1 cellular context compared by ENCODE assay signal in the genomic region with DNA sequence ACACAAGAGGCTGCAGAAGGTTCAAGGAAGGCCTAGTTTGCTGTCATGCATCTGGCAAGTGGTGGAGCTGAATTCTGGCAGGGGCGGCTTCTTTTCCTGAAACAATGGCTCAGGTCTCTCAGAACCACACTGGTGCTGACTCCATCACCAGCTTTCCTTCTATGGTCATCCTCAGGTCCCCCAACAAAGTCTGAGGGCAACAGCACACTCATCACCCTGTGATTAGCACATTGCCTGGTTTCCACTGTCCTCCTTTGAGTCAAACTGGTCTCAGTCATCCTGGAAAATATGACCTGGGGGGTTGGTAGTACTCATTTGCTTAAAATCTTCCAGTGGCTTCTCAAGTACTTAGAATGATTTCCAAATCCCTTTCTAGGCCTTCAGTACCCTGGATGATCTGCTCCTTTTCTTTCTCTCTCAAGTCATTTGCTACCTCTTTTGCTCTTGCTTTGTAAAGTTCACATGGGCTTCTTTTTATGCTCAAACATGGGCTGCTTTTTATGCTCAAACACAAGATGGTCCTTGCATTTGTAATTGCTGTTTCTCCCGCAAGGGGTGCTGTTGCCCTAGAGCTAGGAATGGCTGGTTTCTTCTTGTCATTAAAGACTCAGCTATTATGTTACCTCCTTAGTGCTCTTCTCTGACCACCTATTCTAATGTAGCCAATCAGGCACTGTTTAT.
TF ChIP-seq lines count a peak whose summit lies in the region.

No MANE protein-coding gene starts in this region.

TF ChIP-seq in WTC11, 78 proteins besides CTCF, POLR2A, EP300 and RAD21 (continued from another document):
- TF ChIP-seq, protein P1, sequence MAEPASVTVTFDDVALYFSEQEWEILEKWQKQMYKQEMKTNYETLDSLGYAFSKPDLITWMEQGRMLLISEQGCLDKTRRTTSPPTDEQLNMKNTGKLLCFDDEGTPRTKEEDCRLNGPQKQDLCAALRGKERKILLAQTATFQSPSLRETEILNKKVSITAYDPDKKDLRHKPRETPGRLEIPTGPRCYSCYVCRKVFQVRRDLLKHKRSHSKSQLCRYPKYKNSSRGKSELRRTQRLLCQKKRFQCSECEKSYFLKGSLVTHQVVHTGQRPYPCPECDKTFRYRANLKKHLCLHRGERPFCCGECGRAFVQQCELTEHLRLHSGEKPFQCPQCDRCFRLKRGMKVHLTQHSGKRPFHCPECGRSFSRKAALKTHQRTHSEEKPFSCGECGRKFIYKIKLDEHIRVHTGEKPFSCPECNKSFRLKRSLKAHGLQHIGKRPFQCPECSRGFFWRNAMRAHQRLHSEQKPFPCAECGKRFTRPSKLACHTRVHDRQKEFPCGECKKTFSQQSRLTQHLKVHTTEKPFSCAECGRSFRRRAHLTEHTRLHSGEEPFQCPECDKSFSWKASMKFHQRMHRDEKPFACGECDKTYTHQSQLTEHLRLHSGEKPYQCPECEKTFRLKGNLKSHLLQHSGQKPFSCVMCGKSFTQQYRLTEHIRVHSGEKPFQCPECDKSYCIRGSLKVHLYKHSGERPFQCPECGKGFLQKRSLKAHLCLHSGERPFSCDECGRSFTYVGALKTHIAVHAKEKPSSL (CRISPR knock-in tag; conservative IDR thresholded peaks at IDR 0.05), result no peak
